ENCODE assay signal across 1 cellular context in genomic region chr20:50789968-50790650, GRCh38.
TF ChIP-seq lines count a peak whose summit lies in the region.

No MANE protein-coding gene starts in this region.

TF ChIP-seq in HepG2, 621 proteins besides CTCF, POLR2A, EP300 and RAD21 (continued from another document):
- TF ChIP-seq DZIP1 (CRISPR knock-in tag; IDR thresholded peaks at IDR 0.05) (no peak), TRIM24 (CRISPR knock-in tag; IDR thresholded peaks at IDR 0.05) (peak; percentile 27; the same call in 1 of the 2 replicates), CBX5 (CRISPR knock-in tag; IDR thresholded peaks at IDR 0.05; ENCODE audit: borderline replicate concordance) (no peak)
